Comparison of ENCODE assay signal across 9 cellular contexts in the genomic region with DNA sequence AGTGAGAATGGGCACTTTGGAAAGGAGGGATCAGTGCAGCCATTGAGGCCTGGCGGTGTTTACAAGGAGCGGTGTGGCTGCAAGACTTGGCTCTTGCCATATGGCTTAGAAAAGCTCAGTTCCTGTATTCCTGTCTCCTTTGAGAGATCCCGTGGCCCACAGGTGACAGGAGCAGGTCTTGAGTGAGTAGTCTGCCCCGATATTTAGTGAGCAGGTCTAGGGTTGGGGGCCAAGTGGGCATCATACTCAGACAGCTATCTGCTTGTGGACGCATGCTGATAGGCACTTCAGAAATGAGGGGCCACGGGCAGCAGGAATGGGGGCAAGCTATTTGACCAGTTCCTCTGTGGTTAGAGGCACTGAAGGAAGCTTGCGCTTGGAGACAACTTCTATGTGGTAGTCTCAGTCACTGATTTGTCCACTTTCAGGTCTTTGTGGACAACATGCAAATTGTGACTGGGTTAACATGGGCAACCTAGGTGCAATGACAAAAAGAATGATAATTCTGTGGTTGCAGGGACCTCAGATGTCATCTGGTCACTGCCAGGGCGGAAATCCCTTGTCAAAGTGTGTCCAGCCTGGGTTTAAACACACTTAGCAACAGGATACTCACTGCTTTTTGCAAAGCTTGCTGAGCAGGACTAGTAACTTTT. TPM values are rescaled to one million over a fixed set of nuclear protein-coding genes. Genes with fewer than 3 reads are reported as not detected.
A peak's percentile ranks its signal among the peaks of the same experiment; 100 is the strongest.
DNase-seq lines count a peak whose midpoint lies in the region; ATAC-seq and TF ChIP-seq lines count a peak whose summit lies in the region.
"Had no signal": no experiment of that assay in that cellular context is flagged by ENCODE, and none has a peak within 500 bp of the region (broad histone marks: within the 10 kb centered on the region; RNA-seq: fewer than 3 reads in every experiment).

No MANE protein-coding gene starts in this region.

- CTCF ChIA-PET in Caco-2 (lab: Charles Lee): interaction anchor here (1.1 kb wide), 1 partner anchor 10 kb away, joined by 5 read pairs; no protein-coding TSS in a partner anchor

- H3K27ac Mint-ChIP-seq in Caco-2 (ENCODE audit: unreplicated experiment): peak overlapping the region; percentile 79
- no peak overlapping the region for H3K27ac Mint-ChIP-seq in nephron progenitor cell

- peak overlapping the region; percentile 80 for H3K4me3 ChIP-seq in Caco-2 (ENCODE audit: low read depth, low read length)
- H3K4me3 ChIP-seq in coronary artery: peak overlapping the region; percentile 97

- no peaks in the 10 kb centered on the region for H3K9me3 Mint-ChIP-seq in Caco-2 (ENCODE audit: unreplicated experiment)
- H3K9me3 Mint-ChIP-seq in nephron progenitor cell: no peaks in the 10 kb centered on the region

- no peaks in the 10 kb centered on the region; the same call in 1 of the 2 replicates for H3K27me3 ChIP-seq in Caco-2 (replicated peaks; ENCODE audit: control insufficient read depth, insufficient read depth, low read length)

- H3K36me3 ChIP-seq in Caco-2 (ENCODE audit: control insufficient read depth, insufficient read depth, low read length): no peaks in the 10 kb centered on the region

- H3K4me1 Mint-ChIP-seq in Caco-2 (ENCODE audit: low read depth, unreplicated experiment) (peaks cover 6% of the 10 kb centered on the region), nephron progenitor cell (peaks cover 24% of the 10 kb centered on the region)

- DNase-seq in Caco-2: no peak
- DNase-seq in MV-4-11 (lab: John Stamatoyannopoulos, UW): peak; percentile 31
- no peak for DNase-seq in coronary artery (ENCODE audit: low spot score)
- no peak for DNase-seq in nephron progenitor cell
- DNase-seq in NCI-H2107 (lab: John Stamatoyannopoulos, UW): no peak
- DNase-seq in NCI-H748 treated with DMSO at 0.1 percent for 48 hours (lab: John Stamatoyannopoulos, UW): no peak
- no peak for DNase-seq in NCI-H526 treated with DMSO at 0.1 percent for 48 hours (lab: John Stamatoyannopoulos, UW)

- TSS peak; percentile 46 for BruUV-seq in Caco-2 (replicated peaks; lab: Mats Ljungman, UMichigan)

- H3K9me3 ChIP-seq in Caco-2: no peaks in the 10 kb centered on the region

- H3K36me3 Mint-ChIP-seq in Caco-2 (ENCODE audit: insufficient read depth, unreplicated experiment) (peaks cover 37% of the 10 kb centered on the region), nephron progenitor cell (ENCODE audit: low read depth) (peaks cover 42% of the 10 kb centered on the region)

- peaks cover 4% of the 10 kb centered on the region for H3K27me3 Mint-ChIP-seq in Caco-2 (ENCODE audit: insufficient read depth, unreplicated experiment)
- H3K27me3 Mint-ChIP-seq in nephron progenitor cell (ENCODE audit: low read depth, poor library complexity): peaks cover 35% of the 10 kb centered on the region

- no peak for TF ChIP-seq CTCF in Caco-2 (IDR thresholded peaks at IDR 0.05; ENCODE audit: insufficient read depth in 1 of 2, low read depth in 1 of 2, low read length in 1 of 2, severe bottlenecking in 1 of 2, unreplicated experiment in 1 of 2)
- TF ChIP-seq CTCF in coronary artery (IDR thresholded peaks at IDR 0.05): no peak
- no peak for TF ChIP-seq CTCF in nephron progenitor cell (IDR thresholded peaks at IDR 0.05)

- H3K4me3 Mint-ChIP-seq in Caco-2 (ENCODE audit: unreplicated experiment) (peak overlapping the region; percentile 90), nephron progenitor cell (peak overlapping the region; percentile 92)

- intact Hi-C loops in Caco-2 (cut with micrococcal nuclease; ENCODE audit: unreplicated experiment): no loop called here

- no peak for ATAC-seq in GM21515 (IDR thresholded peaks at IDR 0.05; ENCODE audit: unreplicated experiment)

- POLR2A ChIA-PET in Caco-2 (lab: Charles Lee): no interaction called here

- H3K4me1 ChIP-seq in Caco-2: peaks cover 6% of the 10 kb centered on the region; the same call in 1 of the 2 replicates

- H3K27ac ChIP-seq in coronary artery: no peak overlapping the region

RNA-seq across cellular contexts. Expression of gene TMED3, which starts 1.1 kb away (rescaled TPM):
- total RNA-seq in Caco-2 (2022): 91.1 and 92.2 TPM in 2 replicates

RNA-seq across cellular contexts. Expression of gene ANKRD34C, which starts 29.5 kb away (rescaled TPM):
- total RNA-seq in Caco-2 (2022): not detected in 2 replicates
- total RNA-seq: renal cortical epithelial cell had no signal
